ENCODE assay signal across 24 cellular contexts in the genomic region with DNA sequence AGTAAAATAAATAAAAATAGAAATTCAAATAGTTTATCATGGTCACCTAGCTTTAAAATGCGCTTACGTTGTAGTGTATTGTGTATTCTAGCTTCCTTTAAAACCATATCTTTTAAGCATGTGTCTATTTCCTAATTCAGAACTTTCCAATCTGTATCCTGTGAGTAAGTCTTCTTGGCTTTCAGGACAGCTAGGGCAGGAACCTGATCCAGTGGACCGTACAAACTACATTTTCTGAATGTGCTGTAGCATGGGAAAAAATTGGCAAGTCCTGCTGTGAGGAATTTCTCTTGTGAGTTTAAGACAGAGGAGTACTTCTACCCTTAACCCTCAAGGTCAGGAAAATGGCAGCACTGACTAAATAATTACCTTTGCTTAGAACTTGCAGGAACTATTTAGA. TPM values are rescaled to one million over a fixed set of nuclear protein-coding genes. Genes with fewer than 3 reads are reported as not detected.
A peak's percentile ranks its signal among the peaks of the same experiment; 100 is the strongest.
DNase-seq lines count a peak whose midpoint lies in the region; ATAC-seq and TF ChIP-seq lines count a peak whose summit lies in the region.
"Had no signal": no experiment of that assay in that cellular context is flagged by ENCODE, and none has a peak within 500 bp of the region (broad histone marks: within the 10 kb centered on the region; RNA-seq: fewer than 3 reads in every experiment).

No MANE protein-coding gene starts in this region.

- peak; percentile 26 for DNase-seq in AG10803 (ENCODE audit: low read depth)
- peak; percentile 93 for DNase-seq in epithelial cell of proximal tubule (ENCODE audit: low read depth)
- no peak for DNase-seq in psoas muscle
- no peak for DNase-seq in DMS153 treated with DMSO at 0.1 percent for 48 hours (lab: John Stamatoyannopoulos, UW; ENCODE audit: unreplicated experiment)
- no peak for DNase-seq in activated T-cell treated with anti-CD3 and anti-CD28 coated beads for 4 hours
- DNase-seq in hypothalamus (lab: John Stamatoyannopoulos, UW), result no peak
- DNase-seq: BE2C; CD4-positive, CD25-positive, alpha-beta regulatory T cell; DMS79; GOT3; IMR-90; NCI-H1092 treated with DMSO at 0.1 percent for 48 hours; NCI-H146; NCI-H2029; NCI-H226; NCI-H510A treated with DMSO at 0.1 percent for 48 hours; NCI-H748 treated with DMSO at 0.1 percent for 48 hours; SHP77 treated with DMSO at 0.1 percent for 48 hours had no signal

- intact Hi-C loops in psoas muscle (cut with DNase I), result no loop called here

- H3K4me3 ChIP-seq in AG10803 (ENCODE audit: low read length) (no peak overlapping the region), epithelial cell of proximal tubule (ENCODE audit: low read depth, low read length) (no peak overlapping the region), gastroesophageal sphincter (no peak overlapping the region), psoas muscle (no peak overlapping the region)

- peak overlapping the region; percentile 47 to 93 (median 74) for H3K27ac ChIP-seq in gastroesophageal sphincter
- peak overlapping the region; percentile 58 for H3K27ac ChIP-seq in psoas muscle
- H3K27ac ChIP-seq: KMS-11, RWPE1 had no signal

- H3K9me3 ChIP-seq in gastroesophageal sphincter (no peaks in the 10 kb centered on the region), psoas muscle (no peaks in the 10 kb centered on the region)
- H3K9me3 ChIP-seq: BE2C had no signal

- WGBS in gastroesophageal sphincter (ENCODE audit: low coverage in 1 of 2), 2 donors, result 42 to 60% methylated on average over 3 of the region's 3 CpGs
- WGBS in psoas muscle, 3 donors, result 68 to 70% (median 70%) methylated on average over 3 of the region's 3 CpGs

- TF ChIP-seq EP300 in gastroesophageal sphincter (IDR thresholded peaks at IDR 0.05), result no peak

- TF ChIP-seq CTCF in AG10803 (conservative IDR thresholded peaks at IDR 0.05; ENCODE audit: low read length) (no peak), epithelial cell of proximal tubule (conservative IDR thresholded peaks at IDR 0.05; ENCODE audit: low read depth, low read length) (no peak), gastroesophageal sphincter (IDR thresholded peaks at IDR 0.05) (no peak), psoas muscle (IDR thresholded peaks at IDR 0.05) (no peak)

- H3K27me3 ChIP-seq in gastroesophageal sphincter, result no peaks in the 10 kb centered on the region
- no peaks in the 10 kb centered on the region for H3K27me3 ChIP-seq in psoas muscle (ENCODE audit: insufficient read depth in 3 of 3, low read length in 2 of 3)
- H3K27me3 ChIP-seq: BE2C had no signal

- ATAC-seq in gastroesophageal sphincter, result peak; percentile 80
- ATAC-seq in psoas muscle, result peak; percentile 51 to 76 (median 62)
- ATAC-seq in GM21529 (IDR thresholded peaks at IDR 0.05; ENCODE audit: unreplicated experiment), result no peak
- ATAC-seq: HCT116 had no signal

- peaks cover 4 to 23% (median 11%) of the 10 kb centered on the region in 3 donors for H3K4me1 ChIP-seq in gastroesophageal sphincter
- H3K4me1 ChIP-seq in psoas muscle, result peaks cover 20% of the 10 kb centered on the region
- H3K4me1 ChIP-seq: BE2C had no signal

- H3K36me3 ChIP-seq in gastroesophageal sphincter (peaks cover 0 to 84% of the 10 kb centered on the region in 2 donors), psoas muscle (ENCODE audit: insufficient read depth in 1 of 2, low read depth in 1 of 2) (peaks cover 10 to 78% of the 10 kb centered on the region in 2 donors)

- no peak for TF ChIP-seq POLR2A in gastroesophageal sphincter (IDR thresholded peaks at IDR 0.05)

RNA-seq across cellular contexts. Expression of a gene that starts 12.1 kb away (rescaled TPM):
- total RNA-seq in epithelial cell of proximal tubule, result not detected in 2 replicates
- total RNA-seq in gastroesophageal sphincter, result not detected
- not detected for total RNA-seq in psoas muscle
- polyA plus RNA-seq in psoas muscle, result under 1 TPM in 1 of 3 donors, not detected in 2; 0.10 TPM
- total RNA-seq: A172; CD4-positive, CD25-positive, alpha-beta regulatory T cell; IMR-90 had no signal
- polyA plus RNA-seq: CD4-positive, CD25-positive, alpha-beta regulatory T cell; IMR-90 had no signal

RNA-seq across cellular contexts. Expression of a gene that starts 24.4 kb away (rescaled TPM):
- total RNA-seq in epithelial cell of proximal tubule, result 174 and 198 TPM in 2 replicates
- 100 to 1,000 TPM; 146 to 274 (median 235) TPM for total RNA-seq in gastroesophageal sphincter
- total RNA-seq in psoas muscle, result 100 to 1,000 TPM in 1 of 4 donors, 10 to 100 TPM in 3; 52.0 to 236 (median 80.9) TPM
- 100 to 1,000 TPM in 2 of 3 donors, 10 to 100 TPM in 1; 84.6 to 215 (median 141) TPM for polyA plus RNA-seq in psoas muscle

RNA-seq across cellular contexts. Expression of a gene that starts 28.2 kb away (rescaled TPM):
- total RNA-seq in epithelial cell of proximal tubule, result 2.0 and 4.5 TPM in 2 replicates
- total RNA-seq in gastroesophageal sphincter, result 10 to 100 TPM; 14.5 to 46.9 (median 21.5) TPM
- total RNA-seq in psoas muscle, result 10 to 100 TPM in 2 of 4 donors, 1 to 10 TPM in 2; 3.9 to 15.7 (median 11.7) TPM
- polyA plus RNA-seq in psoas muscle, result 10 to 100 TPM; 13.4 to 24.5 (median 15.5) TPM

Comparison
In these comparisons a context has a peak if more than half of its experiments do, and no peak if none do; other contexts are left out.
1. DNase-seq: peak in AG10803 (single experiment) and epithelial cell of proximal tubule (single experiment); none in psoas muscle (0 of 2), DMS153 treated with DMSO at 0.1 percent for 48 hours (single experiment), activated T-cell treated with anti-CD3 and anti-CD28 coated beads for 4 hours (single experiment) and hypothalamus (0 of 51).